In the genomic region with DNA sequence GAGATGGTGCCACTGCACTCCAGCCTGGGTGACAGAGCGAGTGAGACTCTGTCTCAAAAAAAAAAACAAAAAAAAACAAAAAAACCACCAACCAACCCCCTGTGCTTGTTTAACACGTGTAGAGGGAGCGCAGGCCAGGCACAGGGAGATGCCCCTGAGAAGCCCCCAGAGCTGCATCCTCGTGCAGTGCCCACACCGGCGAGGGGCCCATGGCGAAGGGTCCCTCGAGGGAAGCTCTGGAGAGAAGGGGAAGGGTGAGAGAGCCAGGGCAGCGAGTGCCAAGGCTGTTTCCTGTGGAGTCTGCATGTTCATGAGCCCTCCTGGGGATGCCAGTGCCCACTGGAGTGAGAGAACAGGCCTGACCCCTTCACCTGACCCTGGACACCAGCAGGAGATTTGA, we compare ENCODE assay signal across 2 cellular contexts.
TF ChIP-seq lines count a peak whose summit lies in the region.

No MANE protein-coding gene starts in this region.

TF ChIP-seq in HEK293, 187 proteins besides CTCF, POLR2A, EP300 and RAD21 (continued from another document):
- TF ChIP-seq, protein P1, sequence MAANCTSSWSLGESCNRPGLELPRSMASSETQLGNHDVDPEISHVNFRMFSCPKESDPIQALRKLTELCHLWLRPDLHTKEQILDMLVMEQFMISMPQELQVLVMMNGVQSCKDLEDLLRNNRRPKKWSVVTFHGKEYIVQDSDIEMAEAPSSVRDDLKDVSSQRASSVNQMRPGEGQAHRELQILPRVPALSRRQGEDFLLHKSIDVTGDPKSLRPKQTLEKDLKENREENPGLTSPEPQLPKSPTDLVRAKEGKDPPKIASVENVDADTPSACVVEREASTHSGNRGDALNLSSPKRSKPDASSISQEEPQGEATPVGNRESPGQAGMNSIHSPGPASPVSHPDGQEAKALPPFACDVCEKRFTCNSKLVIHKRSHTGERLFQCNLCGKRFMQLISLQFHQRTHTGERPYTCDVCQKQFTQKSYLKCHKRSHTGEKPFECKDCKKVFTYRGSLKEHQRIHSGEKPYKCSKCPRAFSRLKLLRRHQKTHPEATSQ (tag by site-specific recombination; IDR thresholded peaks at IDR 0.05): no peak

TF ChIP-seq in SK-N-SH, 30 proteins besides CTCF, POLR2A, EP300 and RAD21 (continued from another document):
- TF ChIP-seq, protein P2, sequence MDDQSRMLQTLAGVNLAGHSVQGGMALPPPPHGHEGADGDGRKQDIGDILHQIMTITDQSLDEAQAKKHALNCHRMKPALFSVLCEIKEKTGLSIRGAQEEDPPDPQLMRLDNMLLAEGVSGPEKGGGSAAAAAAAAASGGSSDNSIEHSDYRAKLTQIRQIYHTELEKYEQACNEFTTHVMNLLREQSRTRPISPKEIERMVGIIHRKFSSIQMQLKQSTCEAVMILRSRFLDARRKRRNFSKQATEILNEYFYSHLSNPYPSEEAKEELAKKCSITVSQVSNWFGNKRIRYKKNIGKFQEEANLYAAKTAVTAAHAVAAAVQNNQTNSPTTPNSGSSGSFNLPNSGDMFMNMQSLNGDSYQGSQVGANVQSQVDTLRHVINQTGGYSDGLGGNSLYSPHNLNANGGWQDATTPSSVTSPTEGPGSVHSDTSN (IDR thresholded peaks at IDR 0.05): no peak
- no peak for TF ChIP-seq MAX (IDR thresholded peaks at IDR 0.05; ENCODE audit: low read depth)
- TF ChIP-seq MEF2A (IDR thresholded peaks at IDR 0.05; ENCODE audit: borderline replicate concordance, low read depth): no peak
- no peak for TF ChIP-seq NRF1 (IDR thresholded peaks at IDR 0.05; ENCODE audit: low read depth, low read length)
- no peak for TF ChIP-seq FOXM1 (IDR thresholded peaks at IDR 0.05; ENCODE audit: low read depth)
- TF ChIP-seq USF1 (IDR thresholded peaks at IDR 0.05; ENCODE audit: borderline replicate concordance, low read depth): no peak
- no peak for TF ChIP-seq YY1 (IDR thresholded peaks at IDR 0.05; ENCODE audit: low read depth)
- no peak for TF ChIP-seq EZH2phosphoT487 (IDR thresholded peaks at IDR 0.05; ENCODE audit: borderline replicate concordance, low read depth)
- no peak for TF ChIP-seq RFX5 (IDR thresholded peaks at IDR 0.05; ENCODE audit: low read length)
- TF ChIP-seq JUND (IDR thresholded peaks at IDR 0.05): no peak
- no peak for TF ChIP-seq IRF3 (IDR thresholded peaks at IDR 0.05; ENCODE audit: low read depth, low read length)
- TF ChIP-seq, protein P3, sequence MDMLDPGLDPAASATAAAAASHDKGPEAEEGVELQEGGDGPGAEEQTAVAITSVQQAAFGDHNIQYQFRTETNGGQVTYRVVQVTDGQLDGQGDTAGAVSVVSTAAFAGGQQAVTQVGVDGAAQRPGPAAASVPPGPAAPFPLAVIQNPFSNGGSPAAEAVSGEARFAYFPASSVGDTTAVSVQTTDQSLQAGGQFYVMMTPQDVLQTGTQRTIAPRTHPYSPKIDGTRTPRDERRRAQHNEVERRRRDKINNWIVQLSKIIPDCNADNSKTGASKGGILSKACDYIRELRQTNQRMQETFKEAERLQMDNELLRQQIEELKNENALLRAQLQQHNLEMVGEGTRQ (IDR thresholded peaks at IDR 0.05; ENCODE audit: borderline replicate concordance, low read depth, low read length): no peak
